29 cellular contexts compared by ENCODE assay signal in genomic region chr3:60144071-60144470, GRCh38.
"Had no signal": no experiment of that assay in that cellular context is flagged by ENCODE, and none has a peak within 500 bp of the region (broad histone marks: within the 10 kb centered on the region; RNA-seq: fewer than 3 reads in every experiment).

No MANE protein-coding gene starts in this region.

- DNase-seq: activated effector memory CD4-positive, alpha-beta T cell treated with anti-CD3 and anti-CD28 coated beads, Interleukin-2, amount 50 U/mL, for 16 hours; activated effector memory CD4-positive, alpha-beta T cell treated with Interleukin-2 at 50 U/mL for 16 hours; activated gamma-delta T cell; activated gamma-delta T cell treated with Interleukin-2 at 50 U/mL for 16 hours; activated naive CD4-positive, alpha-beta T cell; activated naive CD4-positive, alpha-beta T cell treated with anti-CD3 and anti-CD28 coated beads for 36 hours; activated naive CD4-positive, alpha-beta T cell treated with anti-CD3 and anti-CD28 coated beads, Interleukin-2, amount 10 ng/mL, durations not matched to agents 7 days and 5 days; activated naive CD4-positive, alpha-beta T cell treated with anti-CD3 and anti-CD28 coated beads, Interleukin-2, amount 50 U/mL, for 16 hours; activated naive CD4-positive, alpha-beta T cell treated with Interleukin-2 at 50 U/mL for 16 hours; activated naive CD8-positive, alpha-beta T cell treated with anti-CD3 and anti-CD28 coated beads for 36 hours; activated naive CD8-positive, alpha-beta T cell treated with anti-CD3 and anti-CD28 coated beads, Interleukin-2, amount 10 ng/mL, durations not matched to agents 7 days and 5 days; activated naive CD8-positive, alpha-beta T cell treated with anti-CD3 and anti-CD28 coated beads, Interleukin-2, amount 50 U/mL, for 24 hours; activated T-cell treated with anti-CD3 and anti-CD28 coated beads, Interleukin-2, amount 50 U/mL, for 24 hours; activated T-cell treated with anti-CD3 and anti-CD28 coated beads, Interleukin-2, amount 50 U/mL, for 4 hours; activated T-cell treated with anti-CD3 and anti-CD28 coated beads, Interleukin-2, amount 50 U/mL, for 48 hours; activated T-cell treated with anti-CD3 and anti-CD28 coated beads, Interleukin-2, amount 50 U/mL, for 72 hours; adrenal gland; amniotic stem cell; amygdala; anterior cingulate cortex; aorta; body of pancreas; brain microvascular endothelial cell; caudate nucleus; central memory CD4-positive, alpha-beta T cell; cerebellar nuclear complex had no signal

- H3K9me3 ChIP-seq: adrenal gland, ascending aorta, body of pancreas, breast epithelium had no signal

- H3K36me3 ChIP-seq: adrenal gland, ascending aorta, brain microvascular endothelial cell, breast epithelium, cardiac muscle cell had no signal

- H3K4me3 ChIP-seq: adrenal gland, ascending aorta, body of pancreas, breast epithelium, cardiac muscle cell had no signal

- H3K4me1 ChIP-seq: ascending aorta, body of pancreas, breast epithelium had no signal

- H3K27me3 ChIP-seq: adrenal gland, ascending aorta, body of pancreas, brain microvascular endothelial cell, breast epithelium, cardiac muscle cell had no signal
